26 cellular contexts compared by ENCODE assay signal in the genomic region with DNA sequence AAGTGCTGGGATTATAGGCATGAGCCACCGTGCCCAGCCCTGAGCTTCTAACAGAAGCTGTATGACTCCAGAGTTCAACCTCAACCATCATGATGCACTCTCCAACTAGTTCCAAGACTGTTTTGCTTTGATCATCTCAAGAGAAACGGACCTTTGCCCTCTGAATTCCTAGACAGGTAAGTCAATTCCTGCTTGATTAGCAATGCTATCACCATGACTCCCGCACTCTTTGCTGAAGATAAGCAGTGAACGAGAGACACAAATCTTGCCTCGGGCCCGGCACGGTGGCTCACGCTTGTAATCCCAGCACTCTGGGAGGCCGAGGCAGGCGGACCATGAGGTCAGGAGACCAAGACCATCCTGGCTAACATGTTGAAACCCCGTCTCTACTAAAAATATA.
"Had no signal": no experiment of that assay in that cellular context is flagged by ENCODE, and none has a peak within 500 bp of the region (broad histone marks: within the 10 kb centered on the region; RNA-seq: fewer than 3 reads in every experiment).

No MANE protein-coding gene starts in this region.

- H3K4me3 Mint-ChIP-seq: immature natural killer cell; mesothelial cell of epicardium; naive thymus-derived CD4-positive, alpha-beta T cell; natural killer cell treated with Interleukin-12 subunit alpha and Interleukin-12 subunit beta and Interleukin-15 and Interleukin-18, amount 100 ng/mL, for 72 hours; stimulated activated effector memory CD8-positive, alpha-beta T cell treated with anti-CD3 and anti-CD28 coated beads, Interleukin-12 subunit alpha, Interleukin-12 subunit beta, amount 100 ng/mL, for 72 hours; stimulated activated naive CD8-positive, alpha-beta T cell treated with anti-CD3 and anti-CD28 coated beads, Interleukin-15, Interleukin-2, amounts not matched to agents 100 ng/mL and 50 ng/mL, for 24 hours; type B pancreatic cell had no signal

- H3K9me3 ChIP-seq: left lung, ovary, prostate gland, spleen, suprapubic skin, thoracic aorta, tibial artery, uterus had no signal

- H3K36me3 ChIP-seq: ovary, prostate gland, uterus had no signal

- H3K4me1 ChIP-seq: left lung, prostate gland, suprapubic skin, uterus had no signal

- H3K27ac Mint-ChIP-seq: immature natural killer cell; mesothelial cell of epicardium; naive thymus-derived CD4-positive, alpha-beta T cell; natural killer cell treated with Interleukin-12 subunit alpha and Interleukin-12 subunit beta and Interleukin-15 and Interleukin-18, amount 100 ng/mL, for 72 hours; stimulated activated effector memory CD8-positive, alpha-beta T cell treated with anti-CD3 and anti-CD28 coated beads, Interleukin-12 subunit alpha, Interleukin-12 subunit beta, amount 100 ng/mL, for 72 hours; stimulated activated naive CD8-positive, alpha-beta T cell treated with anti-CD3 and anti-CD28 coated beads, Interleukin-15, Interleukin-2, amounts not matched to agents 100 ng/mL and 50 ng/mL, for 24 hours had no signal

- H3K4me3 ChIP-seq: left lung, lung, ovary, prostate gland, skin epidermis, spleen, suprapubic skin, thoracic aorta, tibial artery, uterus had no signal

- H3K9me3 Mint-ChIP-seq: immature natural killer cell; mesothelial cell of epicardium; naive thymus-derived CD4-positive, alpha-beta T cell; natural killer cell treated with Interleukin-12 subunit alpha and Interleukin-12 subunit beta and Interleukin-15 and Interleukin-18, amount 100 ng/mL, for 72 hours; stimulated activated effector memory CD8-positive, alpha-beta T cell treated with anti-CD3 and anti-CD28 coated beads, Interleukin-12 subunit alpha, Interleukin-12 subunit beta, amount 100 ng/mL, for 72 hours; stimulated activated naive CD8-positive, alpha-beta T cell treated with anti-CD3 and anti-CD28 coated beads, Interleukin-15, Interleukin-2, amounts not matched to agents 100 ng/mL and 50 ng/mL, for 24 hours; type B pancreatic cell had no signal

- H3K27ac ChIP-seq: left lung, ovary, prostate gland, skin epidermis, spleen, suprapubic skin, thoracic aorta, tibial artery, uterus had no signal

- H3K27me3 Mint-ChIP-seq: naive thymus-derived CD4-positive, alpha-beta T cell; natural killer cell treated with Interleukin-12 subunit alpha and Interleukin-12 subunit beta and Interleukin-15 and Interleukin-18, amount 100 ng/mL, for 72 hours; stimulated activated naive CD8-positive, alpha-beta T cell treated with anti-CD3 and anti-CD28 coated beads, Interleukin-15, Interleukin-2, amounts not matched to agents 100 ng/mL and 50 ng/mL, for 24 hours; type B pancreatic cell had no signal

- H3K27me3 ChIP-seq: left lung, ovary, spleen, suprapubic skin, tibial artery, uterus had no signal

- DNase-seq: hypothalamus; immature natural killer cell; left cardiac atrium; left lung; mesendoderm; naive thymus-derived CD4-positive, alpha-beta T cell; ovary; retina; spleen; stimulated activated CD4-positive, alpha-beta T cell treated with anti-CD3 and anti-CD28 coated beads, Interleukin-4, amount 100 ng/mL, for 24 hours; stimulated activated naive CD4-positive, alpha-beta T cell; tibial artery; uterus had no signal

- FAIRE-seq: islet of Langerhans had no signal

- ATAC-seq: left cardiac atrium; left lung; naive thymus-derived CD4-positive, alpha-beta T cell; natural killer cell treated with Interleukin-12 subunit alpha and Interleukin-12 subunit beta and Interleukin-15 and Interleukin-18, amount 100 ng/mL, for 72 hours; right cardiac atrium; sciatic nerve; stimulated activated effector memory CD8-positive, alpha-beta T cell treated with anti-CD3 and anti-CD28 coated beads, Interleukin-12 subunit alpha, Interleukin-12 subunit beta, amount 100 ng/mL, for 72 hours had no signal
